ENCODE assay signal across 8 cellular contexts in the genomic region with DNA sequence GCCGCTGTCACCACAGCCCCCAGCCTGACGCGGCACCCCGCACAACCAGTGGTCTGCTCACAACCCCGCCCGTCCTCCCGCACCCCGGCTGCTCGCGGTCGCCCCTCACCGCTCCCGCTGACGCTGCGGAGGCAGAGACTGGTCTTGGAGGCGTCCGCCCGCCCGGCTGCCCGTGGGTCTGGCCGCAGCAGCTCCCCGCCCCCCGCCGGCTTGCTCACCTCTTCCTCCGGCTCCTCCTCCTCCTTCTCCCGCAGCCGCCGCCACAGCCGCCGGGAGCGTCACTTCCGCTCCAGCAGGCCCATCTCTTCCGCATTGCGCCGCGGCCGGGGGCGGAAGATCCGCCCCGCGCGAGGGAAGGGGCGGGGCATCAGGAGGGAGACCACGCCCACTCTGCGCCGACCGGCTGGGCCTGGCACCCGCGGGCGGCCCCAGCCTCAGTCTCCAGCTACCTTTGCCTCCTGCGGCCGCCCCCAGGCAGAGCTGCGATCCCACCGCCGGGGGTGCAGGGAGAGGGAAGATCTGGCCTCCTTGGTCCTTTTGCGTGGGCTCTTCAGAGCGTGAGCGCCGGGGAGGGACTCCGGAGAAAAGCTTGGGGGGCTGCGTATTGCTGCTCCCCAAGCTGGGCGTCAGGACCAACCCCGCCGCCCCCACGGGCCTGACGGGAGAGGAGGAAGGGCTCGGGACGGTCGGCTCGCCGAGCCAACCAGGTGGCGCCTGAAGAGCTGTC. TPM values are rescaled to one million over a fixed set of nuclear protein-coding genes. Genes with fewer than 3 reads are reported as not detected.
DNase-seq lines count a peak whose midpoint lies in the region; ATAC-seq and TF ChIP-seq lines count a peak whose summit lies in the region.

A gene with protein sequence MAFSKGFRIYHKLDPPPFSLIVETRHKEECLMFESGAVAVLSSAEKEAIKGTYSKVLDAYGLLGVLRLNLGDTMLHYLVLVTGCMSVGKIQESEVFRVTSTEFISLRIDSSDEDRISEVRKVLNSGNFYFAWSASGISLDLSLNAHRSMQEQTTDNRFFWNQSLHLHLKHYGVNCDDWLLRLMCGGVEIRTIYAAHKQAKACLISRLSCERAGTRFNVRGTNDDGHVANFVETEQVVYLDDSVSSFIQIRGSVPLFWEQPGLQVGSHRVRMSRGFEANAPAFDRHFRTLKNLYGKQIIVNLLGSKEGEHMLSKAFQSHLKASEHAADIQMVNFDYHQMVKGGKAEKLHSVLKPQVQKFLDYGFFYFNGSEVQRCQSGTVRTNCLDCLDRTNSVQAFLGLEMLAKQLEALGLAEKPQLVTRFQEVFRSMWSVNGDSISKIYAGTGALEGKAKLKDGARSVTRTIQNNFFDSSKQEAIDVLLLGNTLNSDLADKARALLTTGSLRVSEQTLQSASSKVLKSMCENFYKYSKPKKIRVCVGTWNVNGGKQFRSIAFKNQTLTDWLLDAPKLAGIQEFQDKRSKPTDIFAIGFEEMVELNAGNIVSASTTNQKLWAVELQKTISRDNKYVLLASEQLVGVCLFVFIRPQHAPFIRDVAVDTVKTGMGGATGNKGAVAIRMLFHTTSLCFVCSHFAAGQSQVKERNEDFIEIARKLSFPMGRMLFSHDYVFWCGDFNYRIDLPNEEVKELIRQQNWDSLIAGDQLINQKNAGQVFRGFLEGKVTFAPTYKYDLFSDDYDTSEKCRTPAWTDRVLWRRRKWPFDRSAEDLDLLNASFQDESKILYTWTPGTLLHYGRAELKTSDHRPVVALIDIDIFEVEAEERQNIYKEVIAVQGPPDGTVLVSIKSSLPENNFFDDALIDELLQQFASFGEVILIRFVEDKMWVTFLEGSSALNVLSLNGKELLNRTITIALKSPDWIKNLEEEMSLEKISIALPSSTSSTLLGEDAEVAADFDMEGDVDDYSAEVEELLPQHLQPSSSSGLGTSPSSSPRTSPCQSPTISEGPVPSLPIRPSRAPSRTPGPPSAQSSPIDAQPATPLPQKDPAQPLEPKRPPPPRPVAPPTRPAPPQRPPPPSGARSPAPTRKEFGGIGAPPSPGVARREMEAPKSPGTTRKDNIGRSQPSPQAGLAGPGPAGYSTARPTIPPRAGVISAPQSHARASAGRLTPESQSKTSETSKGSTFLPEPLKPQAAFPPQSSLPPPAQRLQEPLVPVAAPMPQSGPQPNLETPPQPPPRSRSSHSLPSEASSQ (N-terminal part only) (minus strand): TSS at position 286 of the 727 bp plus-strand sequence. CDS start 1,118 bp downstream, outside the sequence.

- H3K27me3 ChIP-seq in thoracic aorta (replicated peaks; ENCODE audit: insufficient read depth), result no peaks in the 10 kb centered on the region

- peak within 1 kb of the TSS; percentile 87 to 91 for H3K27ac ChIP-seq in thoracic aorta

- H3K4me3 Mint-ChIP-seq in activated naive CD8-positive, alpha-beta T cell, result peak within 1 kb of the TSS; percentile 97
- peak within 1 kb of the TSS; percentile 94 for H3K4me3 Mint-ChIP-seq in osteocyte (ENCODE audit: unreplicated experiment)

- H3K36me3 ChIP-seq in thoracic aorta, result no peaks in the 10 kb centered on the region

- H3K27ac Mint-ChIP-seq in activated naive CD8-positive, alpha-beta T cell, result peak within 1 kb of the TSS; percentile 95
- peak within 1 kb of the TSS; percentile 88 for H3K27ac Mint-ChIP-seq in osteocyte (ENCODE audit: unreplicated experiment)

- peaks cover 65% of the 10 kb centered on the region for H3K4me1 Mint-ChIP-seq in activated naive CD8-positive, alpha-beta T cell (ENCODE audit: low read depth)
- H3K4me1 Mint-ChIP-seq in osteocyte (ENCODE audit: unreplicated experiment), result peaks cover 15% of the 10 kb centered on the region

- H3K9me3 ChIP-seq in thoracic aorta, result no peaks in the 10 kb centered on the region

- peak; percentile 92 for ATAC-seq in HG02678 (IDR thresholded peaks at IDR 0.05; ENCODE audit: unreplicated experiment)
- ATAC-seq in thoracic aorta (ENCODE audit: insufficient number of reproducible peaks, low FRiP score, low read depth), result peak; percentile 94

- H3K4me1 ChIP-seq in thoracic aorta (ENCODE audit: control insufficient read depth in 1 of 2, low read depth in 2 of 2), result peaks cover 23 to 35% of the 10 kb centered on the region in 2 donors

- H3K9me3 Mint-ChIP-seq in activated naive CD8-positive, alpha-beta T cell (ENCODE audit: low read depth), result no peaks in the 10 kb centered on the region
- H3K9me3 Mint-ChIP-seq in osteocyte (ENCODE audit: unreplicated experiment), result no peaks in the 10 kb centered on the region

- H3K4me3 ChIP-seq in GM12864 (ENCODE audit: low read depth, low read length) (peak within 1 kb of the TSS; percentile 75), thoracic aorta (peak within 1 kb of the TSS; percentile 80)

- peak; percentile 67 for DNase-seq in GM12864 (ENCODE audit: low read depth)
- peak; percentile 87 for DNase-seq in NCI-H1105 treated with DMSO at 0.1 percent for 48 hours (lab: John Stamatoyannopoulos, UW)
- DNase-seq in SKM-1 treated with dmso at 0.1 percent for 144 hours (lab: John Stamatoyannopoulos, UW; ENCODE audit: unreplicated experiment), result peak; percentile 93
- DNase-seq in glomerular visceral epithelial cell (ENCODE audit: extremely low spot score), result peak; percentile 97
- peak; percentile 98 for DNase-seq in osteocyte (ENCODE audit: extremely low spot score, unreplicated experiment)
- DNase-seq in thoracic aorta (ENCODE audit: low spot score), result peak; percentile 72

- H3K36me3 Mint-ChIP-seq in activated naive CD8-positive, alpha-beta T cell, result peaks cover 2% of the 10 kb centered on the region
- H3K36me3 Mint-ChIP-seq in osteocyte (ENCODE audit: unreplicated experiment), result peaks cover 9% of the 10 kb centered on the region

- no peaks in the 10 kb centered on the region for H3K27me3 Mint-ChIP-seq in activated naive CD8-positive, alpha-beta T cell
- H3K27me3 Mint-ChIP-seq in osteocyte (ENCODE audit: unreplicated experiment), result no peaks in the 10 kb centered on the region

- TF ChIP-seq CTCF in GM12864 (IDR thresholded peaks at IDR 0.05; ENCODE audit: low read depth, low read length, missing control alignments) (no peak), osteocyte (IDR thresholded peaks at IDR 0.05) (no peak), thoracic aorta (IDR thresholded peaks at IDR 0.05) (no peak)

RNA-seq across cellular contexts. Expression of the gene that starts here (rescaled TPM):
- 11.0 and 15.5 TPM in 2 replicates for total RNA-seq in osteocyte
- total RNA-seq in thoracic aorta, result 10 to 100 TPM; 10.6 to 19.4 TPM

Comparison
In these comparisons a context has a peak if more than half of its experiments do, and no peak if none do; other contexts are left out.
1. Peak in every context shown above with its lines: DNase-seq, ATAC-seq, H3K4me3 ChIP-seq and H3K27ac ChIP-seq.